In the genomic region with DNA sequence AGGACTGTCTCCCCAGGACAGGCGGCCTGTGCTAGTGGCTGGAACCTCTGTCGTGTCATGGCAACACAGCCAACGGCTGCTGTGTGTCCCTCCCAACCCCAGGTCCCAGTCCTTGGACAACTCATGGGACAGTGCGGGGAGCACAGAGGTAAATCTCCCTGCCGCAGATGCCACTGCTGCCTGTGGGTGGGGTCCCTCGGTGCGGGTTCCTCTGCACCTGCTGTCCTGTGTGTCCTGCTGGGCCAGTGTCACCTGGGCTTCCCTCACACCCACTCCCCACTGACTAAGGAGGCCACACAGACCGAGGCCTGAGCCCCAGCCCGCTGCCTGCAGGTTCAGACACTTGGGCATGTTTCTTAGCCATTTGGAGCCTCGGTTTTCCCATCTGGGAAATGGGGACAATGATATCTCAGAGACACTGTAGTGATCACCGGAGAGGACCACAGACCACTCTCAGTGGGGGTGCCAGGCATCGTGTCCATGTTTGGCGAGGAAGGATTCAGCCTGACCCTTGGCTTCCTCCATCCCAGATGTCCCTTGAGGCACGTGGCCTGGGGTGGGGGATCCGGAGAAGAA, we compare ENCODE assay signal across 1 cellular context.
A peak's percentile ranks its signal among the peaks of the same experiment; 100 is the strongest.
TF ChIP-seq lines count a peak whose summit lies in the region.

No MANE protein-coding gene starts in this region.

TF ChIP-seq in H1, 55 proteins besides CTCF, POLR2A, EP300 and RAD21:
- TF ChIP-seq KDM1A (IDR thresholded peaks at IDR 0.05; ENCODE audit: borderline replicate concordance, low read length) (peak; percentile 48; the same call in 1 of the 2 replicates), NANOG (IDR thresholded peaks at IDR 0.05; ENCODE audit: insufficient read depth, low read depth, low read length, poor library complexity, severe bottlenecking) (no peak), ASH2L (IDR thresholded peaks at IDR 0.05; ENCODE audit: low read length) (no peak)
TF ChIP-seq in H1: peak in this region for 1.
